ENCODE assay signal across 1 cellular context in the genomic region with DNA sequence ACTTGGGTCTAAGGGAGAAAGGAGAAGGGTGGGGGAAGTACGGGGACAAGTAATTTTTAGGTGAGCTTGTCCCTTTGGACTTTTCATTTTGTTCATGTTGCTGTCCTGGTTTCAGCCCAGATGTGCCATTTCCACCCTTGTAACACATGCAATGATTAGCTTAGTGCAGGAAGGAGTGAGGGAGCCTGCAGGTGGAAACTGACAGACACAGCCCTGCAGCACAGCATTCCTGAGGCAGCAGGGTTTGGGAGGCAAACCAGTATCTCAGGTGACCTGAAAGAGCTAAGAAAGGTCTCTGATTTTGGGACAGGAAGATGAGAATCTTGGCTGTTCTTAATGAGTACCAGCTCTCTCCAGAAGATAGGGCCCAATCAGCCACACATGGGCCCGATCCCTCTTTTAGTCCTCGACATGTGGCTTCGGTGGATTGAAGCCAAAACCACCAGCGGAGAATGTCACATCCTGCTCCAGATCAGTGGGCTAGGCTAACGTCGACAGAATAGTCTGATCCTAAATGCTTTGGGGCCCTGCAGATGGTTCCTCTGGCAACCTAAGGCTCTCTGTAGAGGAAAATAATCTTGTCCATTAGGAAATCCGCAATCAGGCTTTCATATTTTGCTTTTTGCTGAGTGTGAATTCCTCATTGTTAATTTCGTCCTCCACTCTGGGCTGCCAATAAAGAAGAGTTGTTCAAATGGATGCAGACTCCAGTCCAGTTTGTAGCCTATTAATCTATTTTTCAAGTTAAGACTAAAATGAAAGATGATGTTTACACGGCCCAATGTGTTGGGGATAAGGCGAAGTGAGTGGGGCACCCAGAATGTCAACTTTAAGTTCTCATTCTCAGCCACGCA.
TF ChIP-seq lines count a peak whose summit lies in the region.

No MANE protein-coding gene starts in this region.

TF ChIP-seq in HepG2, 621 proteins besides CTCF, POLR2A, EP300 and RAD21 (continued from another document):
- TF ChIP-seq MAFF (IDR thresholded peaks at IDR 0.05; ENCODE audit: low read depth, low read length), result 0 out of 2 replicates have a peak, but pooled peaks have one; percentile 33
- no peak for TF ChIP-seq GLI4 (CRISPR knock-in tag; IDR thresholded peaks at IDR 0.05; ENCODE audit: borderline replicate concordance)
- TF ChIP-seq MAFK (conservative IDR thresholded peaks at IDR 0.05 in 1 of 2, IDR thresholded peaks at IDR 0.05 in 1 of 2; ENCODE audit: low read length in 2 of 2), result peak; percentile 38 to 45; a peak in 3 of 4 replicates
